Comparison of ENCODE assay signal across 1 cellular context in genomic region chr1:225654688-225655508, GRCh38.
TF ChIP-seq lines count a peak whose summit lies in the region.

No MANE protein-coding gene starts in this region.

TF ChIP-seq in HEK293, 187 proteins besides CTCF, POLR2A, EP300 and RAD21 (continued from another document and continues in another):
- TF ChIP-seq ZNF280C (tag by site-specific recombination; IDR thresholded peaks at IDR 0.05) (no peak), PRDM10 (tag by site-specific recombination; IDR thresholded peaks at IDR 0.05) (no peak; the same call in 1 of the 2 replicates), BCL6B (tag by site-specific recombination; IDR thresholded peaks at IDR 0.05) (no peak), ZNF391 (tag by site-specific recombination; IDR thresholded peaks at IDR 0.05; ENCODE audit: borderline replicate concordance, low read depth) (no peak), SETDB1 (IDR thresholded peaks at IDR 0.05; ENCODE audit: insufficient read length, low read length) (no peak), ZNF2 (tag by site-specific recombination; IDR thresholded peaks at IDR 0.05) (0 out of 2 replicates have a peak, but pooled peaks have one; percentile 43), ZNF221 (tag by site-specific recombination; IDR thresholded peaks at IDR 0.05; ENCODE audit: borderline replicate concordance) (no peak), ZBTB1 (tag by site-specific recombination; IDR thresholded peaks at IDR 0.05) (peak; percentile 93), ZNF768 (tag by site-specific recombination; IDR thresholded peaks at IDR 0.05) (no peak), SP7 (tag by site-specific recombination; IDR thresholded peaks at IDR 0.05) (peak; percentile 92), ZNF24 (tag by site-specific recombination; IDR thresholded peaks at IDR 0.05) (peak; percentile 27), ZNF37A (tag by site-specific recombination; IDR thresholded peaks at IDR 0.05) (no peak), ZNF138 (tag by site-specific recombination; IDR thresholded peaks at IDR 0.05; ENCODE audit: borderline replicate concordance) (peak; percentile 95), ZBTB44 (tag by site-specific recombination; IDR thresholded peaks at IDR 0.05) (no peak), PRDM1 (tag by site-specific recombination; IDR thresholded peaks at IDR 0.05) (no peak), ZNF585B (tag by site-specific recombination; IDR thresholded peaks at IDR 0.05) (no peak), ZNF169 (tag by site-specific recombination; IDR thresholded peaks at IDR 0.05) (no peak), PRDM2 (tag by site-specific recombination; IDR thresholded peaks at IDR 0.05; ENCODE audit: borderline replicate concordance) (no peak), ZNF266 (tag by site-specific recombination; IDR thresholded peaks at IDR 0.05; ENCODE audit: low read depth) (peak; percentile 97), GLI2 (tag by site-specific recombination; IDR thresholded peaks at IDR 0.05; ENCODE audit: borderline replicate concordance, low read depth) (peak; percentile 89; the same call in 1 of the 2 replicates), ZNF707 (tag by site-specific recombination; IDR thresholded peaks at IDR 0.05) (no peak), ATF2 (tag by site-specific recombination; IDR thresholded peaks at IDR 0.05; ENCODE audit: low read depth) (no peak), ZNF19 (tag by site-specific recombination; IDR thresholded peaks at IDR 0.05; ENCODE audit: low read depth) (no peak; the same call in 1 of the 2 replicates), ZNF701 (tag by site-specific recombination; IDR thresholded peaks at IDR 0.05) (no peak), ZNF624 (tag by site-specific recombination; IDR thresholded peaks at IDR 0.05) (no peak), GLIS2 (tag by site-specific recombination; IDR thresholded peaks at IDR 0.05) (no peak), KLF8 (tag by site-specific recombination; IDR thresholded peaks at IDR 0.05) (0 out of 2 replicates have a peak, but pooled peaks have one; percentile 35), ZNF433 (tag by site-specific recombination; IDR thresholded peaks at IDR 0.05; ENCODE audit: low read depth) (peak; percentile 79), WT1 (tag by site-specific recombination; IDR thresholded peaks at IDR 0.05) (peak; percentile 17; the same call in 1 of the 2 replicates), ZNF555 (tag by site-specific recombination; conservative IDR thresholded peaks at IDR 0.05) (no peak; the same call in 1 of the 2 replicates), ZNF660 (tag by site-specific recombination; IDR thresholded peaks at IDR 0.05) (no peak), ZNF350 (tag by site-specific recombination; IDR thresholded peaks at IDR 0.05) (no peak), REPIN1 (tag by site-specific recombination; IDR thresholded peaks at IDR 0.05; ENCODE audit: low read depth) (peak; percentile 64; the same call in 1 of the 2 replicates), HOXD13 (CRISPR knock-in tag; IDR thresholded peaks at IDR 0.05; ENCODE audit: borderline replicate concordance) (no peak), ZSCAN23 (tag by site-specific recombination; IDR thresholded peaks at IDR 0.05) (0 out of 2 replicates have a peak, but pooled peaks have one; percentile 47), ZNF184 (tag by site-specific recombination; IDR thresholded peaks at IDR 0.05) (no peak), ZNF16 (tag by site-specific recombination; IDR thresholded peaks at IDR 0.05; ENCODE audit: low read depth) (no peak), KLF16 (tag by site-specific recombination; IDR thresholded peaks at IDR 0.05) (peak; percentile 7), ZNF302 (tag by site-specific recombination; IDR thresholded peaks at IDR 0.05; ENCODE audit: low read depth) (0 out of 2 replicates have a peak, but pooled peaks have one; percentile 75), TRIM28 (IDR thresholded peaks at IDR 0.05; ENCODE audit: borderline replicate concordance, low read length) (no peak), ZNF830 (tag by site-specific recombination; IDR thresholded peaks at IDR 0.05; ENCODE audit: low read depth) (no peak), ZNF211 (tag by site-specific recombination; IDR thresholded peaks at IDR 0.05; ENCODE audit: low read depth) (peak; percentile 28; the same call in 1 of the 2 replicates), ZNF561 (tag by site-specific recombination; IDR thresholded peaks at IDR 0.05; ENCODE audit: borderline replicate concordance) (no peak), ZSCAN18 (tag by site-specific recombination; IDR thresholded peaks at IDR 0.05) (no peak), ZNF596 (tag by site-specific recombination; IDR thresholded peaks at IDR 0.05) (no peak), ZNF157 (tag by site-specific recombination; IDR thresholded peaks at IDR 0.05) (peak; percentile 29; the same call in 1 of the 2 replicates)
